Comparison of ENCODE assay signal across 1 cellular context in the genomic region with DNA sequence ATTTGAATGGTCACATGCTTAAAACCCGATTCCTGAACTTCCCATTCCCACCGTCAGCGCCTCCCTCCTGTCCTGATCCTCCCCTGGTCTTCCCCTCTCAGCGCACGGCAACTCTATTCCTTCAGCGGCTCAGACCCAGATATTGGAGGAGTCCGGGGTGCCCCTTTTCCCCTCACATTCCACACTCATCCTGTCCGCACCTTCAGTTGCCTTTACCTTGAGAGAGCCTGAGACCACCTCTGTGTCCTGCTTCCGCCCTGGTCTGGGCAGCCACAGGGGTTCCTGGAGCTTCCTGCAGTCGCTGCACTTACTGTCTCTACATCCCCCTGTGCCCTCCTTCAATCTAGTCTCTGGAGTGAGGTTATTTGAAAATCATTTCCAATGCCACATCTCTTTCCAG.
TF ChIP-seq lines count a peak whose summit lies in the region.

No MANE protein-coding gene starts in this region.

TF ChIP-seq in H1, 55 proteins besides CTCF, POLR2A, EP300 and RAD21:
- TF ChIP-seq TEAD4 (IDR thresholded peaks at IDR 0.05; ENCODE audit: low read depth, low read length) (no peak), POU5F1 (IDR thresholded peaks at IDR 0.05; ENCODE audit: low read depth, low read length) (no peak), ASH2L (IDR thresholded peaks at IDR 0.05; ENCODE audit: low read length) (no peak), BACH1 (IDR thresholded peaks at IDR 0.05; ENCODE audit: low read length) (no peak), MAFK (IDR thresholded peaks at IDR 0.05; ENCODE audit: low read depth, low read length) (no peak), SUZ12 (IDR thresholded peaks at IDR 0.05; ENCODE audit: low read length) (no peak), CTBP2 (IDR thresholded peaks at IDR 0.05; ENCODE audit: borderline replicate concordance, insufficient read depth, insufficient read length, low read length) (no peak), SRF (IDR thresholded peaks at IDR 0.05; ENCODE audit: low read depth, low read length) (no peak), CBX8 (IDR thresholded peaks at IDR 0.05; ENCODE audit: borderline replicate concordance, low read depth, low read length) (no peak), CEBPB (IDR thresholded peaks at IDR 0.05; ENCODE audit: low read depth, low read length) (no peak)
- TF ChIP-seq, protein P1, sequence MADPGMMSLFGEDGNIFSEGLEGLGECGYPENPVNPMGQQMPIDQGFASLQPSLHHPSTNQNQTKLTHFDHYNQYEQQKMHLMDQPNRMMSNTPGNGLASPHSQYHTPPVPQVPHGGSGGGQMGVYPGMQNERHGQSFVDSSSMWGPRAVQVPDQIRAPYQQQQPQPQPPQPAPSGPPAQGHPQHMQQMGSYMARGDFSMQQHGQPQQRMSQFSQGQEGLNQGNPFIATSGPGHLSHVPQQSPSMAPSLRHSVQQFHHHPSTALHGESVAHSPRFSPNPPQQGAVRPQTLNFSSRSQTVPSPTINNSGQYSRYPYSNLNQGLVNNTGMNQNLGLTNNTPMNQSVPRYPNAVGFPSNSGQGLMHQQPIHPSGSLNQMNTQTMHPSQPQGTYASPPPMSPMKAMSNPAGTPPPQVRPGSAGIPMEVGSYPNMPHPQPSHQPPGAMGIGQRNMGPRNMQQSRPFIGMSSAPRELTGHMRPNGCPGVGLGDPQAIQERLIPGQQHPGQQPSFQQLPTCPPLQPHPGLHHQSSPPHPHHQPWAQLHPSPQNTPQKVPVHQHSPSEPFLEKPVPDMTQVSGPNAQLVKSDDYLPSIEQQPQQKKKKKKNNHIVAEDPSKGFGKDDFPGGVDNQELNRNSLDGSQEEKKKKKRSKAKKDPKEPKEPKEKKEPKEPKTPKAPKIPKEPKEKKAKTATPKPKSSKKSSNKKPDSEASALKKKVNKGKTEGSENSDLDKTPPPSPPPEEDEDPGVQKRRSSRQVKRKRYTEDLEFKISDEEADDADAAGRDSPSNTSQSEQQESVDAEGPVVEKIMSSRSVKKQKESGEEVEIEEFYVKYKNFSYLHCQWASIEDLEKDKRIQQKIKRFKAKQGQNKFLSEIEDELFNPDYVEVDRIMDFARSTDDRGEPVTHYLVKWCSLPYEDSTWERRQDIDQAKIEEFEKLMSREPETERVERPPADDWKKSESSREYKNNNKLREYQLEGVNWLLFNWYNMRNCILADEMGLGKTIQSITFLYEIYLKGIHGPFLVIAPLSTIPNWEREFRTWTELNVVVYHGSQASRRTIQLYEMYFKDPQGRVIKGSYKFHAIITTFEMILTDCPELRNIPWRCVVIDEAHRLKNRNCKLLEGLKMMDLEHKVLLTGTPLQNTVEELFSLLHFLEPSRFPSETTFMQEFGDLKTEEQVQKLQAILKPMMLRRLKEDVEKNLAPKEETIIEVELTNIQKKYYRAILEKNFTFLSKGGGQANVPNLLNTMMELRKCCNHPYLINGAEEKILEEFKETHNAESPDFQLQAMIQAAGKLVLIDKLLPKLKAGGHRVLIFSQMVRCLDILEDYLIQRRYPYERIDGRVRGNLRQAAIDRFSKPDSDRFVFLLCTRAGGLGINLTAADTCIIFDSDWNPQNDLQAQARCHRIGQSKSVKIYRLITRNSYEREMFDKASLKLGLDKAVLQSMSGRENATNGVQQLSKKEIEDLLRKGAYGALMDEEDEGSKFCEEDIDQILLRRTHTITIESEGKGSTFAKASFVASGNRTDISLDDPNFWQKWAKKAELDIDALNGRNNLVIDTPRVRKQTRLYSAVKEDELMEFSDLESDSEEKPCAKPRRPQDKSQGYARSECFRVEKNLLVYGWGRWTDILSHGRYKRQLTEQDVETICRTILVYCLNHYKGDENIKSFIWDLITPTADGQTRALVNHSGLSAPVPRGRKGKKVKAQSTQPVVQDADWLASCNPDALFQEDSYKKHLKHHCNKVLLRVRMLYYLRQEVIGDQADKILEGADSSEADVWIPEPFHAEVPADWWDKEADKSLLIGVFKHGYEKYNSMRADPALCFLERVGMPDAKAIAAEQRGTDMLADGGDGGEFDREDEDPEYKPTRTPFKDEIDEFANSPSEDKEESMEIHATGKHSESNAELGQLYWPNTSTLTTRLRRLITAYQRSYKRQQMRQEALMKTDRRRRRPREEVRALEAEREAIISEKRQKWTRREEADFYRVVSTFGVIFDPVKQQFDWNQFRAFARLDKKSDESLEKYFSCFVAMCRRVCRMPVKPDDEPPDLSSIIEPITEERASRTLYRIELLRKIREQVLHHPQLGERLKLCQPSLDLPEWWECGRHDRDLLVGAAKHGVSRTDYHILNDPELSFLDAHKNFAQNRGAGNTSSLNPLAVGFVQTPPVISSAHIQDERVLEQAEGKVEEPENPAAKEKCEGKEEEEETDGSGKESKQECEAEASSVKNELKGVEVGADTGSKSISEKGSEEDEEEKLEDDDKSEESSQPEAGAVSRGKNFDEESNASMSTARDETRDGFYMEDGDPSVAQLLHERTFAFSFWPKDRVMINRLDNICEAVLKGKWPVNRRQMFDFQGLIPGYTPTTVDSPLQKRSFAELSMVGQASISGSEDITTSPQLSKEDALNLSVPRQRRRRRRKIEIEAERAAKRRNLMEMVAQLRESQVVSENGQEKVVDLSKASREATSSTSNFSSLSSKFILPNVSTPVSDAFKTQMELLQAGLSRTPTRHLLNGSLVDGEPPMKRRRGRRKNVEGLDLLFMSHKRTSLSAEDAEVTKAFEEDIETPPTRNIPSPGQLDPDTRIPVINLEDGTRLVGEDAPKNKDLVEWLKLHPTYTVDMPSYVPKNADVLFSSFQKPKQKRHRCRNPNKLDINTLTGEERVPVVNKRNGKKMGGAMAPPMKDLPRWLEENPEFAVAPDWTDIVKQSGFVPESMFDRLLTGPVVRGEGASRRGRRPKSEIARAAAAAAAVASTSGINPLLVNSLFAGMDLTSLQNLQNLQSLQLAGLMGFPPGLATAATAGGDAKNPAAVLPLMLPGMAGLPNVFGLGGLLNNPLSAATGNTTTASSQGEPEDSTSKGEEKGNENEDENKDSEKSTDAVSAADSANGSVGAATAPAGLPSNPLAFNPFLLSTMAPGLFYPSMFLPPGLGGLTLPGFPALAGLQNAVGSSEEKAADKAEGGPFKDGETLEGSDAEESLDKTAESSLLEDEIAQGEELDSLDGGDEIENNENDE (IDR thresholded peaks at IDR 0.05; ENCODE audit: insufficient replicate concordance, low read length), result no peak
TF ChIP-seq in H1: peak in this region for 0.
